ENCODE assay signal across 38 cellular contexts in the genomic region with DNA sequence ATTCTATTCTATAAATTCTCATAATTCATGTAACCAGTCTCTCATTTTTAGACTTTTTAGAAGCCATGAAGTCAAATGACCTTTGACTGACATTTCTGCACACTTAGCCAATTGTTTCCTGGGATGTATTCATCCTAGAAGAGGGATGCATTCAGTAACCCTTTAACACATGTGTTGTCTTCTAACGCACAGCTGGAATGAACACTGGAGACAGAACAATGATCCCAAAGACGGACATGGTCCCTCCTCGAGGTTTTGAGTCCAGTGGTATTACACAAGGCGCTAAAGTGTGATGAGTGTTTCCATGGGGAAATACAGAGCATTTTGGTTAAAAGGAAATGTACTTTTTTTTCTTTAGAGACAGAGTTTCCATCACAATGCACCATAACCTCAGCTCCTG. TPM values are rescaled to one million over a fixed set of nuclear protein-coding genes. Genes with fewer than 3 reads are reported as not detected.
"Had no signal": no experiment of that assay in that cellular context is flagged by ENCODE, and none has a peak within 500 bp of the region (broad histone marks: within the 10 kb centered on the region; RNA-seq: fewer than 3 reads in every experiment).

No MANE protein-coding gene starts in this region.

- DNase-seq: activated B cell treated with CpG ODN at 0.5 μM for 24 hours; activated CD4-positive, alpha-beta memory T cell treated with anti-CD3 and anti-CD28 coated beads for 36 hours; activated CD4-positive, alpha-beta T cell treated with anti-CD3 and anti-CD28 coated beads for 4 hours; activated CD4-positive, alpha-beta T cell treated with anti-CD3 and anti-CD28 coated beads, Interleukin-2, amount 10 ng/mL, durations not matched to agents 24 days and 14 days; activated CD4-positive, alpha-beta T cell treated with anti-CD3 and anti-CD28 coated beads, Interleukin-2, amount 50 U/mL, for 1 hour; activated CD4-positive, alpha-beta T cell treated with anti-CD3 and anti-CD28 coated beads, Interleukin-2, amount 50 U/mL, for 4 hours; activated CD4-positive, CD25-positive, alpha-beta regulatory T cell treated with anti-CD3 and anti-CD28 coated beads, Interleukin-2, amount 50 U/mL, for 72 hours; activated CD8-positive, alpha-beta memory T cell treated with anti-CD3 and anti-CD28 coated beads, Interleukin-2, amount 50 U/mL, for 4 hours; activated CD8-positive, alpha-beta T cell treated with anti-CD3 and anti-CD28 coated beads for 36 hours; activated effector memory CD4-positive, alpha-beta T cell treated with anti-CD3 and anti-CD28 coated beads, Interleukin-2, amount 50 U/mL, for 16 hours; activated gamma-delta T cell treated with Interleukin-2 at 50 U/mL for 16 hours; activated naive CD4-positive, alpha-beta T cell; activated naive CD4-positive, alpha-beta T cell treated with anti-CD3 and anti-CD28 coated beads for 36 hours; activated naive CD4-positive, alpha-beta T cell treated with anti-CD3 and anti-CD28 coated beads, Interleukin-2, amount 50 U/mL, for 16 hours; activated naive CD8-positive, alpha-beta T cell treated with anti-CD3 and anti-CD28 coated beads for 36 hours; activated T-cell treated with anti-CD3 and anti-CD28 coated beads for 4 hours; activated T-cell treated with anti-CD3 and anti-CD28 coated beads, Interleukin-2, amount 50 U/mL, for 1 hour; activated T-cell treated with anti-CD3 and anti-CD28 coated beads, Interleukin-2, amount 50 U/mL, for 4 hours; activated T-cell treated with anti-CD3 and anti-CD28 coated beads, Interleukin-2, amount 50 U/mL, for 72 hours; adrenal gland; amniotic stem cell; aorta; body of pancreas; brain microvascular endothelial cell; caudate nucleus; cerebellar nuclear complex; T-helper 1 cell; T-helper 2 cell; T-helper 9 cell had no signal

- H3K9me3 ChIP-seq: adrenal gland, body of pancreas had no signal

- FAIRE-seq: astrocyte, bronchial epithelial cell, TTC549 had no signal

- H3K27ac ChIP-seq: adrenal gland, body of pancreas, brain microvascular endothelial cell, cardiac muscle cell, VCaP had no signal

- H3K4me3 ChIP-seq: adrenal gland, body of pancreas, cardiac muscle cell had no signal

- H3K27me3 ChIP-seq: body of pancreas, brain microvascular endothelial cell, cardiac muscle cell had no signal

- H3K4me1 ChIP-seq: adrenal gland, body of pancreas had no signal

- H3K36me3 ChIP-seq: adrenal gland, brain microvascular endothelial cell, cardiac muscle cell had no signal

RNA-seq across cellular contexts. Expression of gene CLDN24, which starts 39.8 kb away (rescaled TPM):
- total RNA-seq: activated B cell treated with CpG ODN at 0.5 μM for 24 hours; activated CD4-positive, alpha-beta memory T cell treated with anti-CD3 and anti-CD28 coated beads for 36 hours; activated CD4-positive, alpha-beta T cell treated with anti-CD3 and anti-CD28 coated beads, Interleukin-2, amount 10 ng/mL, durations not matched to agents 24 days and 14 days; activated CD8-positive, alpha-beta memory T cell treated with anti-CD3 and anti-CD28 coated beads for 36 hours; activated CD8-positive, alpha-beta T cell treated with anti-CD3 and anti-CD28 coated beads for 36 hours; activated naive CD4-positive, alpha-beta T cell treated with anti-CD3 and anti-CD28 coated beads for 36 hours; activated naive CD4-positive, alpha-beta T cell treated with anti-CD3 and anti-CD28 coated beads, Interleukin-2, amount 50 U/mL, for 72 hours; activated naive CD8-positive, alpha-beta T cell treated with anti-CD3 and anti-CD28 coated beads for 36 hours; activated T-cell treated with anti-CD3 and anti-CD28 coated beads, Interleukin-2, amount 50 U/mL, for 4 hours; activated T-cell treated with anti-CD3 and anti-CD28 coated beads, Interleukin-2, amount 50 U/mL, for 72 hours; activated T-helper 1 cell treated with anti-CD3 and anti-CD28 coated beads, Interleukin-12 subunit alpha, Interleukin-12 subunit beta, Interleukin-2, Interleukin-4 antibody, amounts not matched to agents 30 ng/mL and 10 ng/mL and 1 ng/mL, durations not matched to agents 14 hours and 24 hours and 36 hours; activated T-helper 17 cell treated with anti-CD3 and anti-CD28 coated beads, Interleukin-2, amount 50 U/mL, for 72 hours; adrenal gland; aorta; astrocyte; body of pancreas; bronchial epithelial cell; cardiac muscle cell had no signal
- polyA plus RNA-seq: adrenal gland, aorta, cardiac muscle cell had no signal

RNA-seq across cellular contexts. Expression of gene CLDN22, which starts 42.0 kb away (rescaled TPM):
- total RNA-seq: activated B cell treated with CpG ODN at 0.5 μM for 24 hours; activated CD4-positive, alpha-beta memory T cell treated with anti-CD3 and anti-CD28 coated beads for 36 hours; activated CD4-positive, alpha-beta T cell treated with anti-CD3 and anti-CD28 coated beads, Interleukin-2, amount 10 ng/mL, durations not matched to agents 24 days and 14 days; activated CD8-positive, alpha-beta memory T cell treated with anti-CD3 and anti-CD28 coated beads for 36 hours; activated CD8-positive, alpha-beta T cell treated with anti-CD3 and anti-CD28 coated beads for 36 hours; activated naive CD4-positive, alpha-beta T cell treated with anti-CD3 and anti-CD28 coated beads for 36 hours; activated naive CD4-positive, alpha-beta T cell treated with anti-CD3 and anti-CD28 coated beads, Interleukin-2, amount 50 U/mL, for 72 hours; activated naive CD8-positive, alpha-beta T cell treated with anti-CD3 and anti-CD28 coated beads for 36 hours; activated T-cell treated with anti-CD3 and anti-CD28 coated beads, Interleukin-2, amount 50 U/mL, for 4 hours; activated T-cell treated with anti-CD3 and anti-CD28 coated beads, Interleukin-2, amount 50 U/mL, for 72 hours; activated T-helper 1 cell treated with anti-CD3 and anti-CD28 coated beads, Interleukin-12 subunit alpha, Interleukin-12 subunit beta, Interleukin-2, Interleukin-4 antibody, amounts not matched to agents 30 ng/mL and 10 ng/mL and 1 ng/mL, durations not matched to agents 14 hours and 24 hours and 36 hours; activated T-helper 17 cell treated with anti-CD3 and anti-CD28 coated beads, Interleukin-2, amount 50 U/mL, for 72 hours; adrenal gland; aorta; astrocyte; body of pancreas; bronchial epithelial cell; cardiac muscle cell had no signal
- polyA plus RNA-seq: adrenal gland, aorta, cardiac muscle cell had no signal
